Comparison of ENCODE assay signal across 8 cellular contexts in the genomic region with DNA sequence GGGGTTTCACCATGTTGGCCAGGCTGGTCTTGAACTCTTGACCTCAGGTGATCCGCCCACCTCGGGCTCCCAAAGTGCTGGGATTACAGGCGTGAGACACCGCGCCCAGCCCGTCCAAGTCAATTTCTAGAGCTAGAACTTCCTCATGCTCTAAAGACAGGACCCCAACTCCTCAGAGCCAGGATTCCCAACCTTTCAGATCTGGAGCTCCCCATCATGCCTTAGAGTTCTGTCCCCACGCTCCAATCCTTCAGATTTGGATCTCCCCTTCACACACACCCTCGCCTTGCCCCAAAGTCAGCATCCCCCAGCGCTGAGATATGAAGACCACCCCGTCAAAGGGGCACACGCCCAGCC. TPM values are rescaled to one million over a fixed set of nuclear protein-coding genes. Genes with fewer than 3 reads are reported as not detected.
DNase-seq lines count a peak whose midpoint lies in the region; ATAC-seq and TF ChIP-seq lines count a peak whose summit lies in the region.

No MANE protein-coding gene starts in this region.

- in situ Hi-C loops in astrocyte of the cerebellum (cut with HindIII; ENCODE audit: low sequenced_read_pairs), result loop anchor here (5.0 kb wide), 2 partner anchors 41 to 71 kb away; no protein-coding TSS in a partner anchor

- H3K27ac Mint-ChIP-seq in activated T-cell treated with anti-CD3 and anti-CD28 coated beads, Interleukin-2, amount 50 U/mL, for 24 hours, result peak overlapping the region; percentile 48
- peak overlapping the region; percentile 73 for H3K27ac Mint-ChIP-seq in memory B cell

- no peaks in the 10 kb centered on the region for H3K36me3 Mint-ChIP-seq in activated T-cell treated with anti-CD3 and anti-CD28 coated beads, Interleukin-2, amount 50 U/mL, for 24 hours (ENCODE audit: low read depth)
- H3K36me3 Mint-ChIP-seq in memory B cell, result peaks cover 1% of the 10 kb centered on the region

- no peaks in the 10 kb centered on the region for H3K9me3 Mint-ChIP-seq in activated T-cell treated with anti-CD3 and anti-CD28 coated beads, Interleukin-2, amount 50 U/mL, for 24 hours
- H3K9me3 Mint-ChIP-seq in memory B cell, result peaks cover 2% of the 10 kb centered on the region

- H3K9me3 ChIP-seq in thymus (ENCODE audit: control insufficient read depth), result no peaks in the 10 kb centered on the region

- H3K4me3 ChIP-seq in astrocyte of the cerebellum (ENCODE audit: low read depth, low read length) (peak overlapping the region; percentile 53), thymus (ENCODE audit: low read length) (peak overlapping the region; percentile 53)

- peaks cover 10% of the 10 kb centered on the region for H3K4me1 ChIP-seq in thymus (ENCODE audit: control insufficient read depth, insufficient read depth, low read length)

- peaks cover 45% of the 10 kb centered on the region for H3K27me3 Mint-ChIP-seq in activated T-cell treated with anti-CD3 and anti-CD28 coated beads, Interleukin-2, amount 50 U/mL, for 24 hours
- H3K27me3 Mint-ChIP-seq in memory B cell, result peaks cover 11% of the 10 kb centered on the region

- WGBS in thymus, result 35% methylated on average over 11 of the region's 11 CpGs

- TF ChIP-seq CTCF in astrocyte of the cerebellum (IDR thresholded peaks at IDR 0.05; ENCODE audit: low read depth, low read length, missing control alignments), result no peak

- H3K4me3 Mint-ChIP-seq in activated T-cell treated with anti-CD3 and anti-CD28 coated beads, Interleukin-2, amount 50 U/mL, for 24 hours, result peak overlapping the region; percentile 81
- peak overlapping the region; percentile 82 for H3K4me3 Mint-ChIP-seq in memory B cell

- H3K36me3 ChIP-seq in thymus (ENCODE audit: control insufficient read depth, insufficient read depth), result no peaks in the 10 kb centered on the region

- ATAC-seq in memory B cell (ENCODE audit: low read depth), result no peak
- no peak for ATAC-seq in GM21447 (IDR thresholded peaks at IDR 0.05; ENCODE audit: unreplicated experiment)
- ATAC-seq in HG03565 (IDR thresholded peaks at IDR 0.05; ENCODE audit: unreplicated experiment), result no peak

- peaks cover 10% of the 10 kb centered on the region for H3K4me1 Mint-ChIP-seq in activated T-cell treated with anti-CD3 and anti-CD28 coated beads, Interleukin-2, amount 50 U/mL, for 24 hours (ENCODE audit: low read depth)
- H3K4me1 Mint-ChIP-seq in memory B cell, result peaks cover 26% of the 10 kb centered on the region

- H3K27ac ChIP-seq in thymus (ENCODE audit: low read depth), result no peak overlapping the region

- no peak for DNase-seq in activated T-cell treated with anti-CD3 and anti-CD28 coated beads, Interleukin-2, amount 50 U/mL, for 24 hours
- DNase-seq in activated T-cell treated with anti-CD3 and anti-CD28 coated beads, Interleukin-2, amount 50 U/mL, for 48 hours, result no peak
- DNase-seq in astrocyte of the cerebellum (ENCODE audit: low read depth) (no peak), memory B cell (ENCODE audit: low spot score in 2 of 2) (no peak), KG1 (lab: John Stamatoyannopoulos, UW) (no peak)

- H3K27me3 ChIP-seq in thymus (ENCODE audit: control insufficient read depth, insufficient read depth), result no peaks in the 10 kb centered on the region

RNA-seq across cellular contexts. Expression of gene KCTD19, which starts 0.4 kb away (rescaled TPM):
- polyA plus RNA-seq in thymus, result 0.34 TPM

RNA-seq across cellular contexts. Expression of gene LRRC36, which starts 0.5 kb away (rescaled TPM):
- 0.78 TPM for polyA plus RNA-seq in thymus

RNA-seq across cellular contexts. Expression of gene PLEKHG4, which starts 46.8 kb away (rescaled TPM):
- polyA plus RNA-seq in thymus, result 16.8 TPM
